Comparison of ENCODE assay signal across 14 cellular contexts in genomic region chr16:85459529-85460251, GRCh38.
DNase-seq lines count a peak whose midpoint lies in the region; ATAC-seq, FAIRE-seq and TF ChIP-seq lines count a peak whose summit lies in the region.
"Had no signal": no experiment of that assay in that cellular context is flagged by ENCODE, and none has a peak within 500 bp of the region (broad histone marks: within the 10 kb centered on the region; RNA-seq: fewer than 3 reads in every experiment).

No MANE protein-coding gene starts in this region.

- H3K9me3 ChIP-seq in KOPT-K1 (ENCODE audit: insufficient read depth, low read length, poor library complexity, severe bottlenecking): no peaks in the 10 kb centered on the region
- no peaks in the 10 kb centered on the region for H3K9me3 ChIP-seq in subcutaneous abdominal adipose tissue (ENCODE audit: control insufficient read depth in 5 of 5, low read length in 5 of 5)
- no peaks in the 10 kb centered on the region for H3K9me3 ChIP-seq in effector memory CD4-positive, alpha-beta T cell (ENCODE audit: control insufficient read depth, low read length)
- H3K9me3 ChIP-seq: thoracic aorta had no signal

- ATAC-seq in HG02970 (IDR thresholded peaks at IDR 0.05; ENCODE audit: low FRiP score, unreplicated experiment): no peak

- peak overlapping the region; percentile 2 for H3K27ac ChIP-seq in KOPT-K1 (ENCODE audit: low read depth, low read length, poor library complexity, severe bottlenecking)
- H3K27ac ChIP-seq in subcutaneous abdominal adipose tissue (ENCODE audit: low read depth, low read length): peak overlapping the region; percentile 95
- H3K27ac ChIP-seq in effector memory CD4-positive, alpha-beta T cell (ENCODE audit: insufficient read depth, low read length, poor library complexity, severe bottlenecking): no peak overlapping the region
- H3K27ac ChIP-seq: thoracic aorta had no signal

- no peaks in the 10 kb centered on the region for H3K36me3 ChIP-seq in KOPT-K1 (ENCODE audit: insufficient read depth, low read length)
- H3K36me3 ChIP-seq in subcutaneous abdominal adipose tissue (ENCODE audit: control insufficient read depth in 5 of 5, insufficient read depth in 5 of 5, low read length in 5 of 5): no peaks in the 10 kb centered on the region
- no peaks in the 10 kb centered on the region for H3K36me3 ChIP-seq in effector memory CD4-positive, alpha-beta T cell (ENCODE audit: control insufficient read depth, insufficient read depth, low read length)
- H3K36me3 ChIP-seq: thoracic aorta had no signal

- in situ Hi-C loops in GM13977 (cut with MboI; ENCODE audit: low pct_unique_long_range_greater_than_20kb, low sequenced_read_pairs, unreplicated experiment): no loop called here

- H3K4me3 ChIP-seq in subcutaneous abdominal adipose tissue (ENCODE audit: low read depth in 1 of 5, low read length in 5 of 5): peak overlapping the region in 2 of 5 donors; percentile 10 to 25
- no peak overlapping the region for H3K4me3 ChIP-seq in effector memory CD4-positive, alpha-beta T cell (ENCODE audit: insufficient read depth, low read depth, low read length, poor library complexity, severe bottlenecking)
- H3K4me3 ChIP-seq: thoracic aorta had no signal

- peaks cover 18 to 62% (median 58%) of the 10 kb centered on the region in 5 donors for H3K4me1 ChIP-seq in subcutaneous abdominal adipose tissue (ENCODE audit: control insufficient read depth in 5 of 5, insufficient read depth in 5 of 5, low read length in 5 of 5)
- H3K4me1 ChIP-seq in effector memory CD4-positive, alpha-beta T cell (ENCODE audit: control insufficient read depth, insufficient read depth, low read length, poor library complexity, severe bottlenecking): peaks cover 7% of the 10 kb centered on the region

- H3K27me3 ChIP-seq in subcutaneous abdominal adipose tissue (ENCODE audit: control insufficient read depth in 5 of 5, insufficient read depth in 4 of 5, low read length in 5 of 5): no peaks in the 10 kb centered on the region
- peaks cover 17% of the 10 kb centered on the region for H3K27me3 ChIP-seq in effector memory CD4-positive, alpha-beta T cell (replicated peaks; ENCODE audit: control insufficient read depth, insufficient read depth, low read length, poor library complexity, severe bottlenecking)

- no peak for TF ChIP-seq POLR2A in H54 (IDR thresholded peaks at IDR 0.05; ENCODE audit: low read depth, low read length)

- H3K9ac ChIP-seq in subcutaneous abdominal adipose tissue (ENCODE audit: low read length in 5 of 5): peak overlapping the region in 3 of 5 donors; percentile 29 to 73 (median 63)

- FAIRE-seq in H54 (lab: Jason Lieb, UNC): no peak
- FAIRE-seq: GM19239 had no signal

- peak; percentile 36 for DNase-seq in fibroblast of gingiva (ENCODE audit: low read depth)
- DNase-seq in mucosa of gallbladder (ENCODE audit: low spot score): peak; percentile 30
- DNase-seq in effector memory CD4-positive, alpha-beta T cell: no peak
- no peak for DNase-seq in GM13977 (ENCODE audit: low spot score)
- DNase-seq in H54 (ENCODE audit: insufficient read length, low spot score): no peak
- DNase-seq: activated CD4-positive, CD25-positive, alpha-beta regulatory T cell; activated naive CD4-positive, alpha-beta T cell treated with anti-CD3 and anti-CD28 coated beads for 36 hours; foreskin melanocyte; T-helper 1 cell had no signal

- no peak for TF ChIP-seq CTCF in GM13977 (IDR thresholded peaks at IDR 0.05; ENCODE audit: extremely low read depth, insufficient read depth, missing control alignments)

Comparison
In these comparisons a context has a peak if more than half of its experiments do, and no peak if none do; other contexts are left out.
1. DNase-seq: peak in fibroblast of gingiva (single experiment) and mucosa of gallbladder (single experiment); none in effector memory CD4-positive, alpha-beta T cell (0 of 3), GM13977 (single experiment) and H54 (single experiment).